9 cellular contexts compared by ENCODE assay signal in the genomic region with DNA sequence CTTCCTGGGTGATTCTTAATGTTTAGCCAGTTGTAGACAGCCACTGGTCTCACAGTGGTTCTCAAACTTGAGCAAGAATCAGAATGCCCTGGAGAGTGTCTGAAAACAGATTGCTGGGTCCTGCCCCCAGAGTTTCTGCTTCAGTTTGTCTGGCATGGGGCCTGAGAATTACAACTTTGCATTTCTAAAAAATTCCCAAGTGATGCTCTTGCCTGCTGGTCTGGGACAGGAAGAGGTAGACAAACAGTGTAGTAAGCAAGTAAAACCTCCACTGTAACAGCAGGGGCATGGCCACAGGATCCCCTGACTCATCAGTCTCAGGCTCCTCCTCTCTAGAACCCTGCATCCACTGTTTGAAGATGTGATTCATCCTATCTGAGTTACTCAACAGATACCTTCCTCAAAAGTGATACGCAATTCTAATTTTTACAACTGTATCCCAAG. TPM values are rescaled to one million over a fixed set of nuclear protein-coding genes. Genes with fewer than 3 reads are reported as not detected.
A peak's percentile ranks its signal among the peaks of the same experiment; 100 is the strongest.
DNase-seq lines count a peak whose midpoint lies in the region; ATAC-seq and TF ChIP-seq lines count a peak whose summit lies in the region.
"Had no signal": no experiment of that assay in that cellular context is flagged by ENCODE, and none has a peak within 500 bp of the region (broad histone marks: within the 10 kb centered on the region; RNA-seq: fewer than 3 reads in every experiment).

No MANE protein-coding gene starts in this region.

- no peaks in the 10 kb centered on the region for H3K9me3 ChIP-seq in adipocyte (ENCODE audit: control insufficient read depth, low read length)
- H3K9me3 ChIP-seq in left lung: no peaks in the 10 kb centered on the region
- H3K9me3 ChIP-seq in esophagus squamous epithelium: no peaks in the 10 kb centered on the region

- H3K36me3 ChIP-seq in adipocyte (ENCODE audit: control insufficient read depth, insufficient read depth, low read length, severe bottlenecking) (peaks cover 29% of the 10 kb centered on the region), left lung (peaks cover 0 to 38% of the 10 kb centered on the region in 2 donors), esophagus squamous epithelium (peaks cover 0 to 81% (median 0%) of the 10 kb centered on the region in 3 donors)

- no peak for TF ChIP-seq POLR2A in esophagus squamous epithelium (IDR thresholded peaks at IDR 0.05)

- H3K27me3 ChIP-seq in adipocyte (replicated peaks; ENCODE audit: control insufficient read depth, insufficient read depth, low read length) (no peaks in the 10 kb centered on the region), left lung (no peaks in the 10 kb centered on the region), esophagus squamous epithelium (no peaks in the 10 kb centered on the region)

- no peak overlapping the region for H3K9ac ChIP-seq in adipocyte (ENCODE audit: low read length)

- H3K4me3 ChIP-seq in adipocyte (ENCODE audit: low read length): no peak overlapping the region
- no peak overlapping the region for H3K4me3 ChIP-seq in left lung
- no peak overlapping the region for H3K4me3 ChIP-seq in esophagus squamous epithelium

- H3K27ac ChIP-seq in left lung: peak overlapping the region in 1 of 2 donors; percentile 7
- no peak overlapping the region for H3K27ac ChIP-seq in esophagus squamous epithelium

- WGBS in esophagus squamous epithelium, 2 donors: 0% methylated on average over 1 of the region's 1 CpG

- peak; percentile 88 for DNase-seq in AG20443 (ENCODE audit: low spot score)
- DNase-seq in HS-5 (ENCODE audit: low read depth): peak; percentile 95
- peak; percentile 86 for DNase-seq in adipocyte (ENCODE audit: low read depth)
- DNase-seq in left lung: no peak
- DNase-seq in esophagus squamous epithelium (lab: John Stamatoyannopoulos, UW): no peak
- DNase-seq in NCI-H510A treated with DMSO at 0.1 percent for 48 hours (lab: John Stamatoyannopoulos, UW): no peak
- DNase-seq: effector memory CD4-positive, alpha-beta T cell had no signal

- H3K4me1 ChIP-seq in adipocyte (ENCODE audit: control insufficient read depth, insufficient read depth, low read length): peaks cover 50% of the 10 kb centered on the region
- peaks cover 0 to 14% of the 10 kb centered on the region in 2 donors for H3K4me1 ChIP-seq in left lung
- H3K4me1 ChIP-seq in esophagus squamous epithelium: peaks cover 5 to 6% (median 6%) of the 10 kb centered on the region in 3 donors

- no peak for TF ChIP-seq CTCF in left lung (IDR thresholded peaks at IDR 0.05)
- TF ChIP-seq CTCF in esophagus squamous epithelium (IDR thresholded peaks at IDR 0.05): no peak

- ATAC-seq in left lung: peak; percentile 33
- no peak for ATAC-seq in HG03135 (IDR thresholded peaks at IDR 0.05; ENCODE audit: unreplicated experiment)
- ATAC-seq in GM21381 (IDR thresholded peaks at IDR 0.05; ENCODE audit: unreplicated experiment): no peak

- intact Hi-C loops in left lung (cut with DNase I) (no loop called here), esophagus squamous epithelium (cut with DNase I) (no loop called here)

RNA-seq across cellular contexts. Expression of gene DZIP1L, which starts 36.5 kb away (rescaled TPM):
- 10 to 100 TPM; 14.0 to 16.6 TPM for total RNA-seq in left lung
- 10 to 100 TPM in 1 of 4 donors, 1 to 10 TPM in 3; 1.7 to 17.4 (median 5.0) TPM for total RNA-seq in esophagus squamous epithelium

RNA-seq across cellular contexts. Expression of gene A4GNT, which starts 53.3 kb away (rescaled TPM):
- total RNA-seq in left lung (not detected), esophagus squamous epithelium (not detected)

Comparison
In these comparisons a context has a peak if more than half of its experiments do, and no peak if none do; other contexts are left out.
1. DNase-seq: peak in AG20443 (single experiment), HS-5 (single experiment) and adipocyte (single experiment); none in left lung (0 of 2), esophagus squamous epithelium (single experiment) and NCI-H510A treated with DMSO at 0.1 percent for 48 hours (single experiment).